1 cellular context compared by ENCODE assay signal in genomic region chr11:46696212-46696558, GRCh38.
TF ChIP-seq lines count a peak whose summit lies in the region.

No MANE protein-coding gene starts in this region.

TF ChIP-seq in SK-N-SH, 30 proteins besides CTCF, POLR2A, EP300 and RAD21 (continued from another document):
- TF ChIP-seq REST (IDR thresholded peaks at IDR 0.05; ENCODE audit: low read depth, low read length) (no peak), MXI1 (IDR thresholded peaks at IDR 0.05; ENCODE audit: low read depth, low read length) (no peak), EZH2phosphoT487 (IDR thresholded peaks at IDR 0.05; ENCODE audit: borderline replicate concordance, low read depth) (no peak), TCF12 (IDR thresholded peaks at IDR 0.05) (no peak), FOSL2 (IDR thresholded peaks at IDR 0.05; ENCODE audit: borderline replicate concordance, low read depth) (no peak)
- TF ChIP-seq, protein P1, sequence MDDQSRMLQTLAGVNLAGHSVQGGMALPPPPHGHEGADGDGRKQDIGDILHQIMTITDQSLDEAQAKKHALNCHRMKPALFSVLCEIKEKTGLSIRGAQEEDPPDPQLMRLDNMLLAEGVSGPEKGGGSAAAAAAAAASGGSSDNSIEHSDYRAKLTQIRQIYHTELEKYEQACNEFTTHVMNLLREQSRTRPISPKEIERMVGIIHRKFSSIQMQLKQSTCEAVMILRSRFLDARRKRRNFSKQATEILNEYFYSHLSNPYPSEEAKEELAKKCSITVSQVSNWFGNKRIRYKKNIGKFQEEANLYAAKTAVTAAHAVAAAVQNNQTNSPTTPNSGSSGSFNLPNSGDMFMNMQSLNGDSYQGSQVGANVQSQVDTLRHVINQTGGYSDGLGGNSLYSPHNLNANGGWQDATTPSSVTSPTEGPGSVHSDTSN (IDR thresholded peaks at IDR 0.05), result no peak
- TF ChIP-seq, protein P2, sequence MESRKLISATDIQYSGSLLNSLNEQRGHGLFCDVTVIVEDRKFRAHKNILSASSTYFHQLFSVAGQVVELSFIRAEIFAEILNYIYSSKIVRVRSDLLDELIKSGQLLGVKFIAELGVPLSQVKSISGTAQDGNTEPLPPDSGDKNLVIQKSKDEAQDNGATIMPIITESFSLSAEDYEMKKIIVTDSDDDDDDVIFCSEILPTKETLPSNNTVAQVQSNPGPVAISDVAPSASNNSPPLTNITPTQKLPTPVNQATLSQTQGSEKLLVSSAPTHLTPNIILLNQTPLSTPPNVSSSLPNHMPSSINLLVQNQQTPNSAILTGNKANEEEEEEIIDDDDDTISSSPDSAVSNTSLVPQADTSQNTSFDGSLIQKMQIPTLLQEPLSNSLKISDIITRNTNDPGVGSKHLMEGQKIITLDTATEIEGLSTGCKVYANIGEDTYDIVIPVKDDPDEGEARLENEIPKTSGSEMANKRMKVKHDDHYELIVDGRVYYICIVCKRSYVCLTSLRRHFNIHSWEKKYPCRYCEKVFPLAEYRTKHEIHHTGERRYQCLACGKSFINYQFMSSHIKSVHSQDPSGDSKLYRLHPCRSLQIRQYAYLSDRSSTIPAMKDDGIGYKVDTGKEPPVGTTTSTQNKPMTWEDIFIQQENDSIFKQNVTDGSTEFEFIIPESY (IDR thresholded peaks at IDR 0.05; ENCODE audit: borderline replicate concordance, low read depth), result no peak
